Comparison of ENCODE assay signal across 12 cellular contexts in genomic region chr17:57524790-57525543, GRCh38.
A peak's percentile ranks its signal among the peaks of the same experiment; 100 is the strongest.
DNase-seq lines count a peak whose midpoint lies in the region; ATAC-seq and TF ChIP-seq lines count a peak whose summit lies in the region.
"Had no signal": no experiment of that assay in that cellular context is flagged by ENCODE, and none has a peak within 500 bp of the region (broad histone marks: within the 10 kb centered on the region; RNA-seq: fewer than 3 reads in every experiment).

No MANE protein-coding gene starts in this region.

- no peak for TF ChIP-seq RAD21 in IMR-90 (IDR thresholded peaks at IDR 0.05; ENCODE audit: low read length)

- H3K79me2 ChIP-seq in DOHH2 (ENCODE audit: control insufficient read depth, low read length) = peaks cover 37% of the 10 kb centered on the region

- H4K5ac ChIP-seq in IMR-90 (ENCODE audit: low read depth, low read length) = peak overlapping the region; percentile 46; the same call in 1 of the 2 replicates

- H2AK5ac ChIP-seq in IMR-90 (ENCODE audit: low read depth, low read length) = peak overlapping the region; percentile 84
- no peak overlapping the region for H2AK5ac ChIP-seq in neuronal stem cell (ENCODE audit: low read depth, low read length)

- H2AK9ac ChIP-seq in IMR-90 (replicated peaks; ENCODE audit: low read depth, low read length, poor library complexity) = peak overlapping the region; percentile 31

- H3K4me3 ChIP-seq in DOHH2 (ENCODE audit: low read length) (peak overlapping the region; percentile 28), IMR-90 (ENCODE audit: insufficient read depth, low read depth, low read length) (no peak overlapping the region), adrenal gland (no peak overlapping the region), neuronal stem cell (ENCODE audit: low read length in 2 of 2) (no peak overlapping the region)
- H3K4me3 ChIP-seq: PC-9 had no signal

- H3K4me1 ChIP-seq in DOHH2 (ENCODE audit: control insufficient read depth, low read length) (peaks cover 77% of the 10 kb centered on the region), IMR-90 (ENCODE audit: control insufficient read depth, insufficient read depth, low read length) (peaks cover 29% of the 10 kb centered on the region), adrenal gland (replicated peaks in 1 of 2) (peaks cover 10 to 51% of the 10 kb centered on the region in 2 donors), neuronal stem cell (ENCODE audit: control insufficient read depth in 2 of 2, insufficient read depth in 1 of 2, low read depth in 1 of 2, low read length in 2 of 2) (peaks cover 37 to 52% of the 10 kb centered on the region in 2 donors)

- BruUV-seq in IMR-90 (replicated peaks; lab: Mats Ljungman, UMichigan) = no TSS peak

- H3K9me2 ChIP-seq in DOHH2 (replicated peaks; ENCODE audit: control insufficient read depth, low read length) = no peaks in the 10 kb centered on the region

- intact Hi-C loops in IMR-90 (cut with micrococcal nuclease) = no loop called here
- intact Hi-C loops in adrenal gland (cut with DNase I) = no loop called here

- CTCF ChIA-PET in IMR-90 (lab: Yijun Ruan, JAX) = no interaction called here
- CTCF ChIA-PET in activated CD4-positive, alpha-beta T cell treated with anti-CD3 and anti-CD28 coated beads, Interleukin-2, amount 10 ng/mL, durations not matched to agents 7 days and 5 days (lab: Charles Lee) = interaction anchor here (1.0 kb wide), 1 partner anchor 282 kb away, joined by 3 read pairs; no protein-coding TSS in a partner anchor

- no peak overlapping the region for H3K27ac Mint-ChIP-seq in activated CD4-positive, alpha-beta T cell treated with anti-CD3 and anti-CD28 coated beads, Interleukin-2, amount 10 ng/mL, durations not matched to agents 7 days and 5 days
- H3K27ac Mint-ChIP-seq: natural killer cell had no signal

- no peak overlapping the region for H3K9ac ChIP-seq in IMR-90 (ENCODE audit: low read depth, low read length)
- no peak overlapping the region for H3K9ac ChIP-seq in neuronal stem cell (ENCODE audit: low read depth, low read length, poor library complexity)

- POLR2A ChIA-PET in IMR-90 (lab: Charles Lee; ENCODE audit: unreplicated experiment) = no interaction called here
- POLR2A ChIA-PET in activated CD4-positive, alpha-beta T cell treated with anti-CD3 and anti-CD28 coated beads, Interleukin-2, amount 10 ng/mL, durations not matched to agents 7 days and 5 days (lab: Charles Lee) = no interaction called here

- no peaks in the 10 kb centered on the region for H3K27me3 ChIP-seq in DOHH2 (ENCODE audit: control insufficient read depth, low read length)
- no peaks in the 10 kb centered on the region for H3K27me3 ChIP-seq in IMR-90 (ENCODE audit: control insufficient read depth, insufficient read depth, low read length)
- H3K27me3 ChIP-seq in adrenal gland = no peaks in the 10 kb centered on the region
- no peaks in the 10 kb centered on the region for H3K27me3 ChIP-seq in neuronal stem cell (ENCODE audit: control insufficient read depth in 3 of 3, insufficient read depth in 3 of 3, low read depth in 1 of 3, low read length in 3 of 3)

- H4K8ac ChIP-seq in IMR-90 (ENCODE audit: low read depth in 2 of 2, low read length in 2 of 2) = peak overlapping the region; percentile 79 to 93
- H4K8ac ChIP-seq in neuronal stem cell (ENCODE audit: low read depth, low read length) = no peak overlapping the region

- DNase-seq in IMR-90 (no peak), adrenal gland (no peak), neuronal stem cell (ENCODE audit: low spot score) (no peak), inferior parietal cortex (ENCODE audit: extremely low spot score) (no peak)
- no peak for DNase-seq in activated CD4-positive, CD25-positive, alpha-beta regulatory T cell (lab: John Stamatoyannopoulos, UW)
- DNase-seq in stimulated activated CD4-positive, alpha-beta T cell treated with anti-CD3 and anti-CD28 coated beads, Interleukin-1b, Interleukin-23, amount 100 ng/mL, for 48 hours = no peak
- no peak for DNase-seq in activated CD4-positive, alpha-beta T cell treated with anti-CD3 and anti-CD28 coated beads, Interleukin-2, amount 10 ng/mL, durations not matched to agents 7 days and 5 days
- DNase-seq: central memory CD4-positive, alpha-beta T cell; natural killer cell; NCI-H1417 treated with DMSO at 0.1 percent for 48 hours; PC-9 had no signal

- H3K4ac ChIP-seq in IMR-90 (ENCODE audit: low read depth, low read length) = peak overlapping the region; percentile 85
- H3K4ac ChIP-seq in neuronal stem cell (ENCODE audit: low read length) = no peak overlapping the region

- H4K20me1 ChIP-seq in DOHH2 (ENCODE audit: control insufficient read depth, insufficient read depth, low read depth, low read length) = no peaks in the 10 kb centered on the region
- H4K20me1 ChIP-seq in IMR-90 (ENCODE audit: insufficient read depth, low read length) = no peaks in the 10 kb centered on the region

- H2BK120ac ChIP-seq in IMR-90 (ENCODE audit: low read depth, low read length) (peak overlapping the region; percentile 85), neuronal stem cell (ENCODE audit: low read depth, low read length) (no peak overlapping the region)

- in situ Hi-C loops in IMR-90 (cut with MboI; ENCODE audit: low sequenced_read_pairs) = no loop called here

- no peaks in the 10 kb centered on the region for H3K9me3 Mint-ChIP-seq in activated CD4-positive, alpha-beta T cell treated with anti-CD3 and anti-CD28 coated beads, Interleukin-2, amount 10 ng/mL, durations not matched to agents 7 days and 5 days
- H3K9me3 Mint-ChIP-seq: natural killer cell had no signal

- no peak for TF ChIP-seq POLR2A in IMR-90 (IDR thresholded peaks at IDR 0.05; ENCODE audit: low read depth, low read length)
- no peak for TF ChIP-seq POLR2A in adrenal gland (IDR thresholded peaks at IDR 0.05)

- no peaks in the 10 kb centered on the region for H3K36me3 Mint-ChIP-seq in activated CD4-positive, alpha-beta T cell treated with anti-CD3 and anti-CD28 coated beads, Interleukin-2, amount 10 ng/mL, durations not matched to agents 7 days and 5 days (ENCODE audit: low read depth)
- H3K36me3 Mint-ChIP-seq: natural killer cell had no signal

- peaks cover 15% of the 10 kb centered on the region for H3K9me1 ChIP-seq in IMR-90 (ENCODE audit: insufficient read depth, low read length)

- H3K4me1 Mint-ChIP-seq in activated CD4-positive, alpha-beta T cell treated with anti-CD3 and anti-CD28 coated beads, Interleukin-2, amount 10 ng/mL, durations not matched to agents 7 days and 5 days = peaks cover 18% of the 10 kb centered on the region

- no peaks in the 10 kb centered on the region for H3K9me3 ChIP-seq in DOHH2 (ENCODE audit: control insufficient read depth, insufficient read depth, low read length)
- H3K9me3 ChIP-seq in IMR-90 (ENCODE audit: control insufficient read depth, insufficient read depth, low read length) = no peaks in the 10 kb centered on the region
- H3K9me3 ChIP-seq in adrenal gland (replicated peaks in 1 of 3) = no peaks in the 10 kb centered on the region
- peaks cover 0 to 3% of the 10 kb centered on the region in 2 donors for H3K9me3 ChIP-seq in neuronal stem cell (replicated peaks in 1 of 2; ENCODE audit: control insufficient read depth in 2 of 2, insufficient read depth in 1 of 2, low read depth in 1 of 2, low read length in 2 of 2)

- H3K14ac ChIP-seq in IMR-90 (replicated peaks; ENCODE audit: low read depth, low read length) (peak overlapping the region; percentile 57), neuronal stem cell (ENCODE audit: low read length) (no peak overlapping the region)

- H3K18ac ChIP-seq in IMR-90 (ENCODE audit: low read depth, low read length) (peak overlapping the region; percentile 63; the same call in 1 of the 2 replicates), neuronal stem cell (ENCODE audit: low read length) (peak overlapping the region; percentile 82)

- H2BK15ac ChIP-seq in IMR-90 (ENCODE audit: low read depth, low read length) = peak overlapping the region; percentile 84
- no peak overlapping the region for H2BK15ac ChIP-seq in neuronal stem cell (ENCODE audit: low read length)

- H2AFZ ChIP-seq in IMR-90 (replicated peaks; ENCODE audit: low read length, poor library complexity) (no peak overlapping the region), neuronal stem cell (ENCODE audit: low read length) (no peak overlapping the region)
- H2AFZ ChIP-seq: PC-9 had no signal

- H3K36me3 ChIP-seq in DOHH2 (ENCODE audit: control insufficient read depth, low read length) (no peaks in the 10 kb centered on the region), IMR-90 (ENCODE audit: control insufficient read depth, insufficient read depth, low read length) (no peaks in the 10 kb centered on the region), adrenal gland (replicated peaks in 1 of 2) (no peaks in the 10 kb centered on the region), neuronal stem cell (replicated peaks in 1 of 2; ENCODE audit: control insufficient read depth in 2 of 2, insufficient read depth in 2 of 2, low read length in 2 of 2) (no peaks in the 10 kb centered on the region)

- TF ChIP-seq CTCF in DOHH2 (IDR thresholded peaks at IDR 0.05; ENCODE audit: low read depth, low read length, poor library complexity, severe bottlenecking) (no peak), IMR-90 (conservative IDR thresholded peaks at IDR 0.05; ENCODE audit: low read depth, low read length) (no peak), adrenal gland (IDR thresholded peaks at IDR 0.05) (no peak)

- peaks cover 0 to 4% of the 10 kb centered on the region in 2 experiments; a peak in 1 of 4 replicates for H3K79me1 ChIP-seq in IMR-90 (ENCODE audit: low read depth in 1 of 2, low read length in 2 of 2)
- H3K79me1 ChIP-seq in neuronal stem cell (ENCODE audit: low read depth, low read length) = no peaks in the 10 kb centered on the region

- no peak overlapping the region for H2BK12ac ChIP-seq in neuronal stem cell (ENCODE audit: low read length)

- no peaks in the 10 kb centered on the region for H3F3A ChIP-seq in DOHH2 (ENCODE audit: control insufficient read depth, insufficient read depth)

- H2BK5ac ChIP-seq in IMR-90 (ENCODE audit: low read depth, low read length, poor library complexity, severe bottlenecking) (peak overlapping the region; percentile 94), neuronal stem cell (ENCODE audit: low read length) (no peak overlapping the region)

- H3K27me3 Mint-ChIP-seq in activated CD4-positive, alpha-beta T cell treated with anti-CD3 and anti-CD28 coated beads, Interleukin-2, amount 10 ng/mL, durations not matched to agents 7 days and 5 days = no peaks in the 10 kb centered on the region

- peak overlapping the region; percentile 57 for H4K91ac ChIP-seq in IMR-90 (ENCODE audit: insufficient read depth, low read depth, low read length)
- H4K91ac ChIP-seq in neuronal stem cell (ENCODE audit: low read depth, low read length, poor library complexity) = no peak overlapping the region

- peak overlapping the region; percentile 42; the same call in 1 of the 2 replicates for H3K23ac ChIP-seq in IMR-90 (ENCODE audit: low read depth, low read length)
- no peak overlapping the region for H3K23ac ChIP-seq in neuronal stem cell (ENCODE audit: low read depth, low read length, poor library complexity)

- dilution Hi-C loops in IMR-90 (cut with HindIII; ENCODE audit: low sequenced_read_pairs, unreplicated experiment) = no loop called here

- no peak for ATAC-seq in IMR-90 (ENCODE audit: low read depth)
- ATAC-seq: natural killer cell had no signal

- WGBS in IMR-90 (ENCODE audit: extremely low coverage in 2 of 2, insufficient read length in 1 of 2), 2 experiments = no CpG with 5 or more reads among the region's 4 CpGs
- 89 to 97% (median 93%) methylated on average over 3 to 4 of the region's 4 CpGs for WGBS in adrenal gland, 4 donors
- WGBS in neuronal stem cell (ENCODE audit: extremely low coverage in 2 of 2, insufficient read length in 2 of 2, insufficient replicate concordance in 1 of 2), 2 donors = no CpG with 5 or more reads among the region's 4 CpGs

- no peak overlapping the region for H3K4me3 Mint-ChIP-seq in activated CD4-positive, alpha-beta T cell treated with anti-CD3 and anti-CD28 coated beads, Interleukin-2, amount 10 ng/mL, durations not matched to agents 7 days and 5 days
- H3K4me3 Mint-ChIP-seq: natural killer cell had no signal

- H3K27ac ChIP-seq in DOHH2 (ENCODE audit: low read depth, low read length) (peak overlapping the region; percentile 73), IMR-90 (ENCODE audit: insufficient read depth, low read length) (peak overlapping the region; percentile 39; the same call in 1 of the 2 replicates), adrenal gland (peak overlapping the region in 3 of 5 donors; percentile 6 to 49 (median 16)), neuronal stem cell (replicated peaks; ENCODE audit: low read length) (no peak overlapping the region)
- H3K27ac ChIP-seq: PC-9 had no signal

- peak overlapping the region; percentile 55 for H3K4me2 ChIP-seq in DOHH2 (ENCODE audit: low read length)
- no peak overlapping the region for H3K4me2 ChIP-seq in IMR-90 (ENCODE audit: low read depth, low read length)
- no peak overlapping the region for H3K4me2 ChIP-seq in neuronal stem cell (ENCODE audit: insufficient read depth, low read length, poor library complexity, severe bottlenecking)
- H3K4me2 ChIP-seq: PC-9 had no signal

- no peak overlapping the region for H3K56ac ChIP-seq in IMR-90 (ENCODE audit: extremely low read depth, insufficient read depth, low read length)

- H2BK20ac ChIP-seq in IMR-90 (ENCODE audit: low read depth, low read length) = peak overlapping the region; percentile 73
